1 cellular context compared by ENCODE assay signal in the genomic region with DNA sequence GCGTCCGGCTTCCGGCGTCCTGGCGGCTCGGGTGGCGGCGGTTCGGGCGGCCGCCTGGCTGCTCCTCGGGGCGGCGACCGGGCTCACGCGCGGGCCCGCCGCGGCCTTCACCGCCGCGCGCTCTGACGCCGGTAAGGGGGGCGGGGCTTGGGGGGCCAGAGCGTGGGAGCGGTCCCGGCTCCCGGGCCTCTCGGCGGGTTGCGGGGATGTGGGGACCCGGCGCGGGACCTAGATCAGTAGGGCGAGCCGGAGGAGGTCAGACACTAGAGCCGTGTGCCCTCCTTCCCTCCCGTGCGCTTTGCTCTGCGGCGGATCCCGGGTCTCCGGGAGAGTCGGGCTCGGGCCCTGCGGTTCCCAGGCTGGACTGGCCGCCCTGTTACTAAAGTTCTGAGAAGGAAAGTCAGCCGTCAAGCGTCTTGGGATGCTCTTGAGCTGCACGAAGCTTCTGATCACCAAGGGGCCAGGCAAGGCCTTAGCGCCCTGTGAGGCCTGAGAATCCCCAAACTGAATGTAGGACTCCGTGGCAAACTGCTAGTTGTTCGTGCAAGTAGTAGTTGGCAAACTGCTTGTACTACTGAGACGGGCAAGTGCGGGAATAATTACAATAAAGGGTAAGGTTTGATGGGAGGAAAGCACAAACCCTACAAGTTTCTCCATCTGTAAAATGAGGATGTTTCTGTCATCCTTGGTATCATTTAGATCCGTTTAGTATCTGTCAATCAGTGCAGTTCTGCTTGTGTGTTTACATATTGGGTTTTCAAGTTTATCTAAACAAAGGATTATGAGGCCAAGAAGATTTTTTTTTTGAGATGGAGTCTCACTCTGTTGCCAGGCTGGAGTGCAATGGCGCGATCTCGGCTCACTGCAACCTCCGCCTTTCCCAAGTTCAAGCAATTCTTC.
TF ChIP-seq lines count a peak whose summit lies in the region.

No MANE protein-coding gene starts in this region.

TF ChIP-seq in neural cell, 6 proteins besides CTCF, POLR2A, EP300 and RAD21 (continued from another document):
- TF ChIP-seq REST (IDR thresholded peaks at IDR 0.05; ENCODE audit: borderline replicate concordance), result peak; percentile 8
- TF ChIP-seq MXI1 (conservative IDR thresholded peaks at IDR 0.05; ENCODE audit: poor library complexity, severe bottlenecking), result peak; percentile 2
TF ChIP-seq in neural cell: peak in this region for 2.
